In the genomic region with DNA sequence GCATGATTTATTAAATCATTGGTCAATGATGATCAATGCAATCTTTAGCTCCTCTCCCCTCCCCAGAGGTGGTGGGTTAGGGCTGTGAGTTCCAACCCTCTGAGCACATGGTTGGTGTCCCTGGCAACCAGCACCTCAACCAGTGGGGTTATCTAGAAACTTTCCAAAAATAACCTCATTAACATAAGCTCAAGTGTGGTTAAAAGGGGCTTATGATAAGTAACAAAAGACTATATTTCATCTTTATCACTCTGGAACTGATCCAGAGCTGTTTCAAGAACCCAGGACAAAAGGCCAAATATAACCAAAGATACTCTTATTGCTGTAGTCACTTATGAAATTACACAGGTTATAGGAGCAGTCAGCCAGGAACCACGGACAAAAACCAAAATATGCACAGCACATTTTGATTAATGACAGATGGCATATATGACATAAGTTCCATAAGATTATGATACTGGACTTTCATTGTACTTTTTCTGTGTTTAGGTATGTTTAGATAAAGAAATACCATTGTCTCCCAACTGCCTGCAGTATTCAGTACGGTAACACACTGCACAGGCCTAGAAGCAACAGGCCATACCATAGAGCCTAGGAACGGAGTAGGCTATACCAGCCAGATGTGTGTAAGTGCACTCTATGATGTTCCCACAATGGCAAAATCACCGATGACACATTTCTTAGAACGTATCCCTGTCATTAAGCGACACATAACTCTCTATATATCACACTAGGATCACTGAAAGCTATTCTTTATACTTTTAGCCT, we compare ENCODE assay signal across 1 cellular context.
TF ChIP-seq lines count a peak whose summit lies in the region.

No MANE protein-coding gene starts in this region.

TF ChIP-seq in HepG2, 621 proteins besides CTCF, POLR2A, EP300 and RAD21 (continued from another document):
- no peak for TF ChIP-seq ZNF512 (CRISPR knock-in tag; IDR thresholded peaks at IDR 0.05)
- TF ChIP-seq ZMYM3 (CRISPR knock-in tag; IDR thresholded peaks at IDR 0.05): no peak
